Comparison of ENCODE assay signal across 11 cellular contexts in the genomic region with DNA sequence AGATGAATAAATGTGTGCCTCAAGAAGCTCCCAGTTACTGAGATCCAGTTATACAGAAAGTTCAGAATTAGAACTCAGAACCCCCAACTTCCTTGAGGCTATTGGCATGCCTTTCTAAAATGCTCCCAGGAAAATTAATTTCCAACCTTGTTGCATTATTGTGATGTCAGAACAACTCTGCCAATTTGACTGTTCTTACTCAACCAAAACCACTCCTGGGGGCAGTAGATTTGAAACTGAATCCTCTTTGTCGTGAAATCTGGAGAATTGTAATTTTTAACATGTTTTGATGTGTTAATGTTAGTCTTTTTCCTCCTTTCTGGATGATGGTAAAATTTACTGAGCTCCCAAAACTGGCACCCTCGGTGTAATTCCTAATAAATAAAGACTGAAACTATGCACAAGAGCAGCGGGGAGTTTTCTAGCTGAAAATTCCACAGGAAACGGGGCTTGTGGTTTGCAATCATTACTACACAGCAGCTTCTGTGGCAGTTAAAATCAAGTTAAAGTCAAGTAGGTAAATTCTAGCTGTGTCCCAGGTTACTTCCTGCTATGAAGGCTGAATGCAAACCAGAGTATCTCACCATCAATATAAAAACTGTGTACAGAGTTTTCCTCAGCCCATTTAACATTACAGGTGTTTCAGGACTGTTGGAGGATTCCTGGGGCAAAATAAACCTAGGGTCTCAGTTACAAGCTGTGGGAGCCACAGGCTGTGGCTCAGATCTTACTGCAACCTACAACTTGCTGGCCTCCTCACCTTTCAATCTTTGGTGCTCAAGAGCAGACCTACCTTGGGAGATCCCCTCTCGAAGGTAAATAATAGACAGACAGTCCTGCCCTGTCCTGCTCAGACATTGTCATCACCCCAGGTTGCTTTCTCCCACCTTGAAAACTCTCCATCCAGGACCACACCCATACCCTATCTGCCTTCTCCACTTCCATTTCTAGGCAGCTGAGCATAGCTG.
DNase-seq lines count a peak whose midpoint lies in the region; ATAC-seq and TF ChIP-seq lines count a peak whose summit lies in the region.
"Had no signal": no experiment of that assay in that cellular context is flagged by ENCODE, and none has a peak within 500 bp of the region (broad histone marks: within the 10 kb centered on the region; RNA-seq: fewer than 3 reads in every experiment).

No MANE protein-coding gene starts in this region.

- H3K4me3 Mint-ChIP-seq in naive thymus-derived CD4-positive, alpha-beta T cell = peak overlapping the region in 9 of 10 donors; percentile 37 to 82 (median 63)

- H3K9me3 Mint-ChIP-seq in naive thymus-derived CD4-positive, alpha-beta T cell = no peaks in the 10 kb centered on the region

- H3K4me1 ChIP-seq in naive thymus-derived CD4-positive, alpha-beta T cell (ENCODE audit: control insufficient read depth in 2 of 2, insufficient read depth in 2 of 2, low read length in 2 of 2) = peaks cover 0 to 15% of the 10 kb centered on the region in 2 donors
- H3K4me1 ChIP-seq in psoas muscle = no peaks in the 10 kb centered on the region
- H3K4me1 ChIP-seq: right atrium auricular region had no signal

- H3K27me3 Mint-ChIP-seq in naive thymus-derived CD4-positive, alpha-beta T cell = peaks cover 0 to 3% (median under 1%) of the 10 kb centered on the region in 5 donors

- POLR2A ChIA-PET in naive thymus-derived CD4-positive, alpha-beta T cell (lab: Charles Lee) = no interaction called here

- TF ChIP-seq CTCF in psoas muscle (IDR thresholded peaks at IDR 0.05) = no peak

- peak in 5 of 9 donors; percentile 9 to 32 (median 21) for DNase-seq in naive thymus-derived CD4-positive, alpha-beta T cell
- DNase-seq in occipital lobe (lab: John Stamatoyannopoulos, UW) (no peak), psoas muscle (no peak), NCI-H2081 treated with DMSO at 0.1 percent for 48 hours (lab: John Stamatoyannopoulos, UW) (no peak)
- DNase-seq: activated CD4-positive, alpha-beta T cell treated with anti-CD3 and anti-CD28 coated beads, Interleukin-2, amount 50 U/mL, for 4 hours; NCI-H1105 treated with DMSO at 0.1 percent for 48 hours had no signal

- peak overlapping the region; percentile 24 to 92 (median 70) for H3K27ac Mint-ChIP-seq in naive thymus-derived CD4-positive, alpha-beta T cell

- H3K4me3 ChIP-seq in naive thymus-derived CD4-positive, alpha-beta T cell (ENCODE audit: low read length) = no peak overlapping the region
- no peak overlapping the region for H3K4me3 ChIP-seq in psoas muscle
- H3K4me3 ChIP-seq: right atrium auricular region had no signal

- H3K4me1 Mint-ChIP-seq in naive thymus-derived CD4-positive, alpha-beta T cell = peaks cover 13 to 23% (median 22%) of the 10 kb centered on the region in 7 donors

- CTCF ChIA-PET in naive thymus-derived CD4-positive, alpha-beta T cell (lab: Charles Lee) = interaction anchor here (1.0 to 1.7 kb wide), 3 partner anchors 10 to 1283 kb away, joined by 4 to 5 read pairs (median 5); no protein-coding TSS in a partner anchor

- no peaks in the 10 kb centered on the region for H3K36me3 Mint-ChIP-seq in naive thymus-derived CD4-positive, alpha-beta T cell

- no peaks in the 10 kb centered on the region for H3K36me3 ChIP-seq in naive thymus-derived CD4-positive, alpha-beta T cell (ENCODE audit: control insufficient read depth in 2 of 3, insufficient read depth in 3 of 3, low read length in 3 of 3)
- no peaks in the 10 kb centered on the region for H3K36me3 ChIP-seq in psoas muscle (ENCODE audit: insufficient read depth in 1 of 2, low read depth in 1 of 2)
- H3K36me3 ChIP-seq: right atrium auricular region had no signal

- intact Hi-C loops in naive thymus-derived CD4-positive, alpha-beta T cell (cut with micrococcal nuclease) = no loop called here
- intact Hi-C loops in psoas muscle (cut with DNase I) = no loop called here

- H3K27me3 ChIP-seq in naive thymus-derived CD4-positive, alpha-beta T cell (ENCODE audit: control insufficient read depth in 2 of 2, insufficient read depth in 2 of 2, low read length in 2 of 2) = no peaks in the 10 kb centered on the region
- peaks cover 0 to 6% (median 5%) of the 10 kb centered on the region in 3 donors for H3K27me3 ChIP-seq in psoas muscle (ENCODE audit: insufficient read depth in 3 of 3, low read length in 2 of 3)
- H3K27me3 ChIP-seq: right atrium auricular region had no signal

- no peaks in the 10 kb centered on the region for H3K9me3 ChIP-seq in naive thymus-derived CD4-positive, alpha-beta T cell (ENCODE audit: control insufficient read depth in 2 of 3, low read length in 3 of 3)
- no peaks in the 10 kb centered on the region for H3K9me3 ChIP-seq in psoas muscle
- H3K9me3 ChIP-seq: right atrium auricular region had no signal

- H3K27ac ChIP-seq in naive thymus-derived CD4-positive, alpha-beta T cell (ENCODE audit: low read depth, low read length) = peak overlapping the region; percentile 16
- no peak overlapping the region for H3K27ac ChIP-seq in psoas muscle
- H3K27ac ChIP-seq: right atrium auricular region, RWPE1 had no signal

- ATAC-seq in GM18867 (IDR thresholded peaks at IDR 0.05; ENCODE audit: unreplicated experiment) (peak; percentile 57), GM21390 (IDR thresholded peaks at IDR 0.05; ENCODE audit: unreplicated experiment) (peak; percentile 72), HG03457 (IDR thresholded peaks at IDR 0.05; ENCODE audit: unreplicated experiment) (peak; percentile 56), psoas muscle (no peak)
- ATAC-seq in naive thymus-derived CD4-positive, alpha-beta T cell = peak; percentile 68

- WGBS in psoas muscle, 3 donors = 35 to 43% (median 39%) methylated on average over 5 of the region's 5 CpGs

Comparison
In these comparisons a context has a peak if more than half of its experiments do, and no peak if none do; other contexts are left out.
1. ATAC-seq: peak in GM18867 (single experiment), GM21390 (single experiment), HG03457 (single experiment) and naive thymus-derived CD4-positive, alpha-beta T cell (single experiment); none in psoas muscle (0 of 4).
2. DNase-seq: peak in naive thymus-derived CD4-positive, alpha-beta T cell (5 of 9); none in occipital lobe (single experiment), psoas muscle (0 of 2) and NCI-H2081 treated with DMSO at 0.1 percent for 48 hours (single experiment).